23 cellular contexts compared by ENCODE assay signal in genomic region chrX:129700536-129700935, GRCh38. TPM values are rescaled to one million over a fixed set of nuclear protein-coding genes. Genes with fewer than 3 reads are reported as not detected.
"Had no signal": no experiment of that assay in that cellular context is flagged by ENCODE, and none has a peak within 500 bp of the region (broad histone marks: within the 10 kb centered on the region; RNA-seq: fewer than 3 reads in every experiment).

No MANE protein-coding gene starts in this region.

- H3K27ac ChIP-seq: HL-60, KMS-11, SJSA1, SK-N-MC had no signal

- H3K27me3 ChIP-seq: SJSA1 had no signal

- H3K36me3 ChIP-seq: SJSA1 had no signal

- H3K9me3 ChIP-seq: SJSA1 had no signal

- DNase-seq: Kasumi-1, MM.1S, NCI-H1092 treated with DMSO at 0.1 percent for 48 hours, NCI-H1436, NCI-H187, NCI-H2029, NCI-H2081 treated with DMSO at 0.1 percent for 48 hours, NCI-H2171, NCI-H226, NCI-H446, NCI-H510A, NCI-H524 treated with DMSO at 0.1 percent for 48 hours, NCI-H69, NCI-H774, Right ventricle myocardium superior, RPMI8226, SIG-M5 had no signal

- H3K4me3 ChIP-seq: K562, SJSA1, SK-N-MC had no signal

RNA-seq across cellular contexts. Expression of gene XPNPEP2, which starts 38.2 kb away (rescaled TPM):
- total RNA-seq: M059J had no signal

RNA-seq across cellular contexts. Expression of gene APLN, which starts 45.8 kb away (rescaled TPM):
- total RNA-seq: K562 had no signal
